8 cellular contexts compared by ENCODE assay signal in genomic region chr16:16861546-16861945, GRCh38.
A peak's percentile ranks its signal among the peaks of the same experiment; 100 is the strongest.
DNase-seq lines count a peak whose midpoint lies in the region; ATAC-seq and TF ChIP-seq lines count a peak whose summit lies in the region.

No MANE protein-coding gene starts in this region.

- intact Hi-C loops in MCF 10A (cut with micrococcal nuclease) (no loop called here), mucosa of descending colon (cut with DNase I, micrococcal nuclease) (no loop called here)

- H3K36me3 Mint-ChIP-seq in MCF 10A (ENCODE audit: insufficient read depth, unreplicated experiment): no peaks in the 10 kb centered on the region

- peak; percentile 63 for ATAC-seq in mucosa of descending colon
- no peak for ATAC-seq in HG03460 (IDR thresholded peaks at IDR 0.05; ENCODE audit: unreplicated experiment)

- DNase-seq in T47D (ENCODE audit: low read depth in 1 of 2, low spot score in 1 of 2): peak; percentile 39 to 92
- DNase-seq in MCF 10A (ENCODE audit: unreplicated experiment): no peak
- peak; percentile 74 for DNase-seq in NCI-H2227 treated with DMSO at 0.1 percent for 48 hours (lab: John Stamatoyannopoulos, UW)
- peak; percentile 34 to 35 for DNase-seq in activated CD4-positive, alpha-beta T cell treated with anti-CD3 and anti-CD28 coated beads, Interleukin-2, amount 50 U/mL, for 4 hours
- DNase-seq in effector CD8-positive, alpha-beta T cell (lab: John Stamatoyannopoulos, UW): peak; percentile 20
- DNase-seq in mucosa of descending colon: peak in 2 of 3 donors; percentile 56 to 75
- DNase-seq in stimulated activated naive CD4-positive, alpha-beta T cell treated with Interleukin-2 at 50 U/mL for 16 hours (lab: John Stamatoyannopoulos, UW): peak; percentile 1

- H3K36me3 ChIP-seq in mucosa of descending colon (ENCODE audit: low read depth): no peaks in the 10 kb centered on the region

- peaks cover 28% of the 10 kb centered on the region for H3K9me3 Mint-ChIP-seq in MCF 10A (ENCODE audit: unreplicated experiment)

- no peaks in the 10 kb centered on the region for H3K4me1 Mint-ChIP-seq in MCF 10A (ENCODE audit: insufficient read depth, unreplicated experiment)

- no peaks in the 10 kb centered on the region for H3K4me1 ChIP-seq in mucosa of descending colon (ENCODE audit: low read depth)

- H3K27ac Mint-ChIP-seq in MCF 10A (ENCODE audit: low read depth, unreplicated experiment): no peak overlapping the region

- in situ Hi-C loops in T47D (cut with HindIII; ENCODE audit: low pct_unique_long_range_greater_than_20kb, low sequenced_read_pairs): no loop called here

- H3K27me3 Mint-ChIP-seq in MCF 10A (ENCODE audit: insufficient read depth, unreplicated experiment): no peaks in the 10 kb centered on the region

- no peak for TF ChIP-seq CTCF in MCF 10A (IDR thresholded peaks at IDR 0.05; ENCODE audit: unreplicated experiment)
- peak; percentile 49 for TF ChIP-seq CTCF in mucosa of descending colon (IDR thresholded peaks at IDR 0.05)

- POLR2A ChIA-PET in MCF 10A (lab: Yijun Ruan, JAX): no interaction called here

- CTCF ChIA-PET in MCF 10A (lab: Yijun Ruan, JAX): no interaction called here

- no peaks in the 10 kb centered on the region for H3K9me3 ChIP-seq in mucosa of descending colon

- no peak overlapping the region for H3K4me3 ChIP-seq in mucosa of descending colon

- no TSS peak for BruUV-seq in MCF 10A (replicated peaks; lab: Mats Ljungman, UMichigan)

- H3K4me3 Mint-ChIP-seq in MCF 10A (ENCODE audit: unreplicated experiment): no peak overlapping the region
